Comparison of ENCODE assay signal across 8 cellular contexts in the genomic region with DNA sequence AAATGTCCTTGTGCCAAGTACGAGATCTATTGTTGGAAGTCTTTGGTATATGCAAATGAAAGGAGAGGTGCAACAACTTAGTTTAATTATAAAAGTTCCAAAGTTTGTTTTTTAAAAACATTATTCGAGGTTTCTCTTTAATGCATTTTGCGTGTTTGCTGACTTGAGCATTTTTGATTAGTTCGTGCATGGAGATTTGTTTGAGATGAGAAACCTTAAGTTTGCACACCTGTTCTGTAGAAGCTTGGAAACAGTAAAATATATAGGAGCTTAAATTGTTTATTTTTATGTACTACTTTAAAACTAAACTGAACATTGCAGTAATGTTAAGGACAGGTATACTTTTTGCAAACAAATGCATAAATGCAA. TPM values are rescaled to one million over a fixed set of nuclear protein-coding genes. Genes with fewer than 3 reads are reported as not detected.
DNase-seq lines count a peak whose midpoint lies in the region; ATAC-seq, FAIRE-seq and TF ChIP-seq lines count a peak whose summit lies in the region.

No MANE protein-coding gene starts in this region.

- peak overlapping the region; percentile 18; a peak in 1 of 6 replicates for H3K27ac ChIP-seq in A549
- H3K27ac ChIP-seq in H9 (ENCODE audit: insufficient read length, low read depth, low read length): no peak overlapping the region
- no peak overlapping the region for H3K27ac ChIP-seq in colonic mucosa
- peak overlapping the region; percentile 19 for H3K27ac ChIP-seq in muscle layer of duodenum (ENCODE audit: low read length)

- H3K9ac ChIP-seq in H9 (ENCODE audit: extremely low read depth, insufficient read length, low read length) (no peak overlapping the region), colonic mucosa (ENCODE audit: low read depth in 2 of 2, low read length in 2 of 2) (no peak overlapping the region)

- no peak overlapping the region for H2BK20ac ChIP-seq in H9 (ENCODE audit: low read depth, low read length, poor library complexity, severe bottlenecking)

- no peak overlapping the region for H3K23ac ChIP-seq in H9 (ENCODE audit: insufficient read length, low read depth, low read length)

- POLR2A ChIA-PET in A549 (lab: Yijun Ruan, JAX): interaction anchor here (1.1 kb wide), 1 partner anchor 26 kb away, joined by 3 read pairs; no protein-coding TSS in a partner anchor

- no peak overlapping the region for H3K14ac ChIP-seq in H9 (ENCODE audit: insufficient read depth, low read length)

- no peak for TF ChIP-seq CTCF in A549 (IDR thresholded peaks at IDR 0.05)
- no peak for TF ChIP-seq CTCF in H9 (conservative IDR thresholded peaks at IDR 0.05)
- no peak for TF ChIP-seq CTCF in colonic mucosa (IDR thresholded peaks at IDR 0.05)

- no peak for TF ChIP-seq POLR2A in A549 (IDR thresholded peaks at IDR 0.05; ENCODE audit: low read length)

- no peak overlapping the region for H4K8ac ChIP-seq in H9 (replicated peaks; ENCODE audit: insufficient read length, low read depth, low read length)

- H2BK120ac ChIP-seq in H9 (ENCODE audit: low read depth, low read length, poor library complexity, severe bottlenecking): no peak overlapping the region

- no peak overlapping the region for H2BK15ac ChIP-seq in H9 (ENCODE audit: low read depth, low read length)

- no peaks in the 10 kb centered on the region for H4K20me1 ChIP-seq in H9 (ENCODE audit: control insufficient read depth, insufficient read depth, insufficient read length)

- no peak overlapping the region for H3K18ac ChIP-seq in H9 (ENCODE audit: insufficient read length, low read depth, low read length)

- no peak overlapping the region for H2BK12ac ChIP-seq in H9 (ENCODE audit: insufficient read length, low read depth, low read length)

- H3K4me2 ChIP-seq in A549: peak overlapping the region; percentile 83
- H3K4me2 ChIP-seq in H9 (ENCODE audit: insufficient read depth, insufficient read length, low read length): peak overlapping the region; percentile 66

- H3K4me3 Mint-ChIP-seq in H9: peak overlapping the region; percentile 12 to 40; a peak in 3 of 5 replicates

- no peak overlapping the region for H3T11ph ChIP-seq in H9 (ENCODE audit: low read length)

- WGBS in A549 (ENCODE audit: missing lambda C conversion rate): 36% methylated on average over 4 of the region's 4 CpGs
- no CpG with 5 or more reads among the region's 4 CpGs for WGBS in H9 (ENCODE audit: extremely low coverage, insufficient read length, low lambda C conversion rate)

- H3K27me3 ChIP-seq in H9 (ENCODE audit: insufficient read depth, low read length) (no peaks in the 10 kb centered on the region), colonic mucosa (no peaks in the 10 kb centered on the region), muscle layer of duodenum (ENCODE audit: low read depth, low read length) (peaks cover 13% of the 10 kb centered on the region)

- DNase-seq in A549 (ENCODE audit: low read depth in 1 of 2, low spot score in 1 of 2) (no peak), H9 (no peak), colonic mucosa (no peak), NCI-H748 treated with DMSO at 0.1 percent for 48 hours (lab: John Stamatoyannopoulos, UW) (no peak), NK-92 (lab: John Stamatoyannopoulos, UW; ENCODE audit: unreplicated experiment) (no peak)

- H3K27ac Mint-ChIP-seq in H9: peak overlapping the region in 1 of 3 experiments; percentile 46; a peak in 1 of 7 replicates

- no peak overlapping the region for H2AK5ac ChIP-seq in H9 (ENCODE audit: insufficient read length, low read length)

- peaks cover 6% of the 10 kb centered on the region for H3K23me2 ChIP-seq in H9 (ENCODE audit: insufficient read length, low read depth, low read length, poor library complexity, severe bottlenecking)

- H3K36me3 ChIP-seq in colonic mucosa: no peaks in the 10 kb centered on the region
- H3K36me3 ChIP-seq in muscle layer of duodenum (ENCODE audit: control insufficient read depth in 1 of 2, insufficient read depth in 2 of 2, low read length in 2 of 2): no peaks in the 10 kb centered on the region

- TF ChIP-seq RAD21 in A549 (conservative IDR thresholded peaks at IDR 0.05 in 1 of 2, IDR thresholded peaks at IDR 0.05 in 1 of 2): no peak

- H3K79me1 ChIP-seq in H9 (ENCODE audit: insufficient read depth, low read depth, low read length, poor library complexity, severe bottlenecking): no peaks in the 10 kb centered on the region

- H3K4me3 ChIP-seq in A549: peak overlapping the region; percentile 45
- peak overlapping the region; percentile 65 for H3K4me3 ChIP-seq in colonic mucosa
- peak overlapping the region; percentile 65 to 79 for H3K4me3 ChIP-seq in muscle layer of duodenum (ENCODE audit: low read depth in 1 of 2, low read length in 2 of 2)

- CTCF ChIA-PET in A549 (lab: Yijun Ruan, JAX): interaction anchor here (2.6 to 12.4 kb wide), 3 partner anchors 88 to 219 kb away, joined by 8 to 182 read pairs (median 9); no protein-coding TSS in a partner anchor

- peaks cover 21 to 26% (median 21%) of the 10 kb centered on the region in 3 experiments; a peak in 6 of 7 replicates for H3K36me3 Mint-ChIP-seq in H9 (ENCODE audit: insufficient read depth in 1 of 3, low read depth in 3 of 3)

- H4K91ac ChIP-seq in H9 (ENCODE audit: insufficient read length, low read depth, low read length): no peak overlapping the region

- H3K4me1 Mint-ChIP-seq in H9: peaks cover 40 to 42% of the 10 kb centered on the region in 2 experiments

- H2AFZ ChIP-seq in H9 (ENCODE audit: low read length): no peak overlapping the region

- no peak overlapping the region for H3K56ac ChIP-seq in H9 (ENCODE audit: insufficient read length, low read depth, low read length)

- H3K4me1 ChIP-seq in A549 (peaks cover 20% of the 10 kb centered on the region; the same call in 2 of the 3 replicates), H9 (ENCODE audit: insufficient read depth, low read length) (no peaks in the 10 kb centered on the region), colonic mucosa (no peaks in the 10 kb centered on the region), muscle layer of duodenum (ENCODE audit: control insufficient read depth in 1 of 2, insufficient read depth in 2 of 2, low read length in 2 of 2) (peaks cover 0 to 11% of the 10 kb centered on the region in 2 donors)

- H3K27me3 Mint-ChIP-seq in H9 (ENCODE audit: low read depth): peaks cover 2% of the 10 kb centered on the region

- H3K4ac ChIP-seq in H9 (ENCODE audit: low read depth, low read length): no peak overlapping the region

- no peaks in the 10 kb centered on the region for H3K79me2 ChIP-seq in H9 (ENCODE audit: insufficient read depth, low read length)

- ATAC-seq in A549 (no peak), HG03135 (IDR thresholded peaks at IDR 0.05; ENCODE audit: unreplicated experiment) (no peak), GM21423 (IDR thresholded peaks at IDR 0.05; ENCODE audit: unreplicated experiment) (no peak)

- H4K5ac ChIP-seq in H9 (ENCODE audit: insufficient read length, low read depth, low read length): no peak overlapping the region

- H3K9me3 ChIP-seq in A549: peaks cover 11% of the 10 kb centered on the region; the same call in 2 of the 3 replicates
- H3K9me3 ChIP-seq in H9 (ENCODE audit: control insufficient read depth, low read depth, low read length): no peaks in the 10 kb centered on the region
- H3K9me3 ChIP-seq in colonic mucosa: no peaks in the 10 kb centered on the region
- H3K9me3 ChIP-seq in muscle layer of duodenum (ENCODE audit: control insufficient read depth in 1 of 2, low read length in 2 of 2): no peaks in the 10 kb centered on the region

- no peak for FAIRE-seq in A549 (lab: Jason Lieb, UNC)

- peaks cover 24 to 26% of the 10 kb centered on the region in 2 experiments for H3K9me3 Mint-ChIP-seq in H9

- no peak overlapping the region for H2BK5ac ChIP-seq in H9 (ENCODE audit: insufficient read length, low read length)

- intact Hi-C loops in colonic mucosa (cut with DNase I): no loop called here

- no peak for TF ChIP-seq EP300 in A549 (IDR thresholded peaks at IDR 0.05)

TF ChIP-seq in A549, 52 proteins besides CTCF, POLR2A, EP300 and RAD21:
- peak; percentile 82 for TF ChIP-seq MAFK (IDR thresholded peaks at IDR 0.05; ENCODE audit: partially characterized antibody)
- no peak for TF ChIP-seq ZNF302 (CRISPR knock-in tag; IDR thresholded peaks at IDR 0.05)
- no peak for TF ChIP-seq RNF2 (IDR thresholded peaks at IDR 0.05; ENCODE audit: borderline replicate concordance, low read depth)
TF ChIP-seq in A549: peak in this region for 1.

RNA-seq across cellular contexts. Expression of gene HSPA2, which starts 2.3 kb away (rescaled TPM):
- polyA plus RNA-seq in A549 (2011; rRNA removed): 50.0 and 59.9 TPM in 2 replicates
- 82.2 and 102 TPM in 2 replicates for polyA plus RNA-seq in A549 (2012; cell fraction: cytosol; rRNA removed)
- polyA plus RNA-seq in A549 (2012; cell fraction: nucleus; rRNA removed): 122 and 164 TPM in 2 replicates
- polyA plus RNA-seq in A549 (2017; fragmentation: RNase III; extraction: RNeasy Plus Mini Kit Qiagen cat#74134 plus additional on column Dnase treatment): 144 to 171 TPM (median 156 TPM) in 3 replicates
- polyA minus RNA-seq in A549 (2011; rRNA and poly(A)+ RNA removed): 65.0 and 77.8 TPM in 2 replicates
- 25.4 and 25.8 TPM in 2 replicates for total RNA-seq in H9 (2021)
- total RNA-seq in colonic mucosa: 10 to 100 TPM; 21.6 to 66.1 TPM

RNA-seq across cellular contexts. Expression of gene PPP1R36, which starts 6.9 kb away (rescaled TPM):
- polyA plus RNA-seq in A549 (2011; rRNA removed) (0.26 and 0.47 TPM in 2 replicates), A549 (2017; fragmentation: RNase III; extraction: RNeasy Plus Mini Kit Qiagen cat#74134 plus additional on column Dnase treatment) (0.08 to 0.48 TPM (median 0.21 TPM) in 3 replicates)
- 0.05 TPM in 1 of 2 replicates, not detected in the other for polyA plus RNA-seq in A549 (2012; cell fraction: cytosol; rRNA removed)
- polyA plus RNA-seq in A549 (2012; cell fraction: nucleus; rRNA removed): 0.06 TPM in 1 of 2 replicates, not detected in the other
- 1.2 TPM in 1 of 2 replicates, not detected in the other for polyA minus RNA-seq in A549 (2011; rRNA and poly(A)+ RNA removed)
- total RNA-seq in H9 (2021) (0.50 and 0.66 TPM in 2 replicates), colonic mucosa (1 to 10 TPM; 2.2 to 5.0 TPM)

RNA-seq across cellular contexts. Expression of gene ZBTB1, which starts 38.3 kb away (rescaled TPM):
- polyA plus RNA-seq in A549 (2011; rRNA removed) (37.1 and 49.2 TPM in 2 replicates), A549 (2017; fragmentation: RNase III; extraction: RNeasy Plus Mini Kit Qiagen cat#74134 plus additional on column Dnase treatment) (31.3 to 38.4 TPM (median 33.8 TPM) in 3 replicates)
- polyA plus RNA-seq in A549 (2012; cell fraction: cytosol; rRNA removed): 7.1 and 7.4 TPM in 2 replicates
- polyA plus RNA-seq in A549 (2012; cell fraction: nucleus; rRNA removed): 7.8 and 11.0 TPM in 2 replicates
- 23.6 and 25.0 TPM in 2 replicates for polyA minus RNA-seq in A549 (2011; rRNA and poly(A)+ RNA removed)
- total RNA-seq in H9 (2021) (34.5 and 37.8 TPM in 2 replicates), colonic mucosa (10 to 100 TPM; 26.2 to 32.7 TPM)

RNA-seq across cellular contexts. Expression of gene ZBTB25, which starts 39.2 kb away (rescaled TPM):
- polyA plus RNA-seq in A549 (2011; rRNA removed) (15.0 and 16.1 TPM in 2 replicates), A549 (2017; fragmentation: RNase III; extraction: RNeasy Plus Mini Kit Qiagen cat#74134 plus additional on column Dnase treatment) (4.6 to 5.4 TPM (median 5.3 TPM) in 3 replicates)
- polyA plus RNA-seq in A549 (2012; cell fraction: cytosol; rRNA removed): 5.1 and 5.5 TPM in 2 replicates
- 4.8 and 5.5 TPM in 2 replicates for polyA plus RNA-seq in A549 (2012; cell fraction: nucleus; rRNA removed)
- polyA minus RNA-seq in A549 (2011; rRNA and poly(A)+ RNA removed): 21.9 and 29.5 TPM in 2 replicates
- total RNA-seq in H9 (2021) (8.2 TPM in 2 replicates), colonic mucosa (1 to 10 TPM; 5.6 to 6.1 TPM)

Comparison
In these comparisons a context has a peak if more than half of its experiments do, and no peak if none do; other contexts are left out.
1. H3K27ac ChIP-seq: peak in A549 (2 of 2) and muscle layer of duodenum (single experiment); none in H9 (single experiment) and colonic mucosa (single experiment).
2. Peak in every context shown above with its lines, with median percentiles within 50 percentile points of each other: H3K4me3 ChIP-seq.